8 cellular contexts compared by ENCODE assay signal in the genomic region with DNA sequence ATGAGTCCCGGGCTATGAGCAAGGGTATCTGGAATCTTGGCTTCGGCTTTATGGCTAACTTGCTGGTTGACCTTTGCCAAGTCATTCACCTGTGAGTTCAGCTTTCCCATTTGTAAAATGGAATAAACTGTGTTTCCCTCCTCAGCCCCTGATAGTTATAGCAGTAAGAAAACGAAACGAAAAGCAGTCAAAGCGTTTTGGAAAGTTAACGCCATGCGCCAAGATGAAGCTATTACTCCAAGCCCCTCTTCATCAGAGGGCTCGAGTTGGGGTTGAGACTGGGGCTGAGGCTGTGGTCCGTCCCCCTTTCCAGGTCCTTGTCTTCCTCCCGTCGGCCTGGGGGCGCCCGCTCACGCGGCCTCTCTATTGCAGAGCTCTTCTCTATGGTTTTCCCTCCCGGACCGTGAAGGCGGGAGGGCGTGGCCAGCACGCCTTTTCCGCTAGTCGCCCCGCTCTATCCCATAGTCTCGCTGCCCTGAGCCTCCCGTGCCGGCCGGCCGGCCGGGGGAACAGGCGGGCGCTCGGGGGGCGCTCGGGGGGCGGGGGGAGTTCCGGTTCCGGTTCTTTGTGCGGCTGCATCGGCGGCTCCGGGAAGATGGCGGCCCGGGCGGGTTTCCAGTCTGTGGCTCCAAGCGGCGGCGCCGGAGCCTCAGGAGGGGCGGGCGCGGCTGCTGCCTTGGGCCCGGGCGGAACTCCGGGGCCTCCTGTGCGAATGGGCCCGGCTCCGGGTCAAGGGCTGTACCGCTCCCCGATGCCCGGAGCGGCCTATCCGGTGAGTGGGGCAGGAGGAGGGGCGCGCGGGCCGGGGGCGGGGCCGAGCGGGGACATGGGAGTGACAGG. TPM values are rescaled to one million over a fixed set of nuclear protein-coding genes. Genes with fewer than 3 reads are reported as not detected.
DNase-seq lines count a peak whose midpoint lies in the region; ATAC-seq and TF ChIP-seq lines count a peak whose summit lies in the region.

A gene (plus strand): TSS at position 568 of the 840 bp plus-strand sequence. CDS start 28 bp downstream, at position 596.

- H3K4me1 Mint-ChIP-seq in IgD-negative memory B cell = peaks cover 21 to 24% (median 21%) of the 10 kb centered on the region in 3 donors

- H2AFZ ChIP-seq in PC-3 (ENCODE audit: low read length) = peak within 1 kb of the TSS; percentile 84

- H3K27ac ChIP-seq in PC-3 (ENCODE audit: low read length) (peak within 1 kb of the TSS; percentile 71), esophagus (ENCODE audit: low read depth in 2 of 2, low read length in 1 of 2) (peak within 1 kb of the TSS; percentile 88 to 92), muscle layer of colon (ENCODE audit: low read depth, low read length) (peak within 1 kb of the TSS; percentile 95)

- H3K27me3 Mint-ChIP-seq in IgD-negative memory B cell = peaks cover 1% of the 10 kb centered on the region

- intact Hi-C loops in PC-3 (cut with micrococcal nuclease) = loop anchor here (10.0 kb wide), 1 partner anchor 230 kb away; no protein-coding TSS in a partner anchor

- peaks cover 4% of the 10 kb centered on the region; the same call in 1 of the 2 replicates for H4K20me1 ChIP-seq in PC-3 (ENCODE audit: low read length)

- H3K9me3 ChIP-seq in PC-3 (ENCODE audit: low read length) (no peaks in the 10 kb centered on the region), esophagus (ENCODE audit: control insufficient read depth in 2 of 2, insufficient read depth in 1 of 2, low read depth in 1 of 2, low read length in 1 of 2) (no peaks in the 10 kb centered on the region), muscle layer of colon (ENCODE audit: low read length) (no peaks in the 10 kb centered on the region)

- H3K36me3 Mint-ChIP-seq in IgD-negative memory B cell = no peaks in the 10 kb centered on the region

- CTCF ChIA-PET in PC-3 (lab: Charles Lee) = interaction anchor here (0.6 to 1.5 kb wide), 13 partner anchors 8 to 243 kb away, joined by 3 to 12 read pairs (median 4); a partner anchor contains a TSS

- H3K36me3 ChIP-seq in PC-3 (ENCODE audit: low read depth, low read length) (peaks cover 25% of the 10 kb centered on the region), esophagus (ENCODE audit: control insufficient read depth in 2 of 2, insufficient read depth in 2 of 2, low read length in 1 of 2) (peaks cover 10% of the 10 kb centered on the region in 2 donors), muscle layer of colon (ENCODE audit: insufficient read depth, low read length) (peaks cover 33% of the 10 kb centered on the region)

- peak; percentile 86 for TF ChIP-seq CTCF in PC-3 (conservative IDR thresholded peaks at IDR 0.05; ENCODE audit: low read depth, low read length)

- no peaks in the 10 kb centered on the region for H3K27me3 ChIP-seq in PC-3 (ENCODE audit: low read length)
- H3K27me3 ChIP-seq in esophagus (ENCODE audit: control insufficient read depth in 1 of 2, insufficient read depth in 2 of 2, low read length in 2 of 2) = no peaks in the 10 kb centered on the region
- no peaks in the 10 kb centered on the region for H3K27me3 ChIP-seq in muscle layer of colon (ENCODE audit: control insufficient read depth in 1 of 2, insufficient read depth in 2 of 2, low read length in 2 of 2)

- peaks cover 13% of the 10 kb centered on the region for H3F3A ChIP-seq in PC-3 (ENCODE audit: low read length, unreplicated experiment)

- DNase-seq in DMS 273 treated with DMSO at 0.1 percent for 48 hours (lab: John Stamatoyannopoulos, UW) (peak; percentile 77), PC-3 (peak; percentile 92)
- DNase-seq in activated T-cell treated with anti-CD3 and anti-CD28 coated beads, Interleukin-2, amount 50 U/mL, for 1 hour = peak; percentile 86
- peak; percentile 70 for DNase-seq in stimulated activated CD8-positive, alpha-beta memory T cell treated with anti-CD3 and anti-CD28 coated beads, Interleukin-7, amount 100 ng/mL, for 24 hours (ENCODE audit: low read depth)

- peak within 1 kb of the TSS; percentile 86 for H3K4me2 ChIP-seq in PC-3 (ENCODE audit: low read length)

- WGBS in esophagus, 2 donors = 1% methylated on average over 53 to 69 of the region's 69 CpGs

- ATAC-seq in GM21526 (IDR thresholded peaks at IDR 0.05; ENCODE audit: low FRiP score, unreplicated experiment) (peak; percentile 67), PC-3 (peak; percentile 77)

- peaks cover 40% of the 10 kb centered on the region for H3K4me1 ChIP-seq in PC-3 (ENCODE audit: insufficient read depth, low read length)
- H3K4me1 ChIP-seq in esophagus (ENCODE audit: control insufficient read depth in 2 of 2, insufficient read depth in 2 of 2, low read length in 1 of 2) = no peaks in the 10 kb centered on the region
- no peaks in the 10 kb centered on the region for H3K4me1 ChIP-seq in muscle layer of colon (ENCODE audit: insufficient read depth, low read length)

- POLR2A ChIA-PET in PC-3 (lab: Charles Lee; ENCODE audit: unreplicated experiment) = interaction anchor here (0.5 to 0.8 kb wide), 10 partner anchors 11 to 1312 kb away, joined by 3 to 29 read pairs (median 5); a partner anchor contains a TSS

- TSS peak; percentile 78 for BruUV-seq in PC-3 (replicated peaks; lab: Mats Ljungman, UMichigan)

- peaks cover 26% of the 10 kb centered on the region for H3K79me2 ChIP-seq in PC-3 (ENCODE audit: low read length)

- H3K4me3 ChIP-seq in PC-3 (ENCODE audit: low read length) (peak within 1 kb of the TSS; percentile 78), esophagus (ENCODE audit: low read depth in 1 of 2, low read length in 2 of 2) (peak within 1 kb of the TSS; percentile 62 to 69), muscle layer of colon (ENCODE audit: low read depth in 1 of 2, low read length in 2 of 2) (peak within 1 kb of the TSS; percentile 93 to 98)

- peak within 1 kb of the TSS; percentile 92 to 98 (median 95) for H3K27ac Mint-ChIP-seq in IgD-negative memory B cell

- no peaks in the 10 kb centered on the region for H3K9me2 ChIP-seq in PC-3 (replicated peaks; ENCODE audit: low read length)

- H3K9me3 Mint-ChIP-seq in IgD-negative memory B cell = no peaks in the 10 kb centered on the region

- peak within 1 kb of the TSS; percentile 94 to 99 (median 98) for H3K4me3 Mint-ChIP-seq in IgD-negative memory B cell

- H3K9ac ChIP-seq in PC-3 (ENCODE audit: low read length) = peak within 1 kb of the TSS; percentile 86
- peak within 1 kb of the TSS; percentile 90 for H3K9ac ChIP-seq in muscle layer of colon (ENCODE audit: low read length)

RNA-seq across cellular contexts. Expression of the gene that starts here (rescaled TPM):
- polyA plus RNA-seq in IgD-negative memory B cell (27.9 TPM), esophagus (10 to 100 TPM in 1 of 2 donors, 1 to 10 TPM in 1; 9.8 to 17.8 TPM)
- 105 and 109 TPM in 2 replicates for total RNA-seq in PC-3 (2014; rRNA removed)

Comparison
In these comparisons a context has a peak if more than half of its experiments do, and no peak if none do; other contexts are left out.
1. Peak in every context shown above with its lines: DNase-seq, ATAC-seq, H3K4me3 ChIP-seq and H3K27ac ChIP-seq.